In genomic region chr12:14384783-14385638, GRCh38 we compare ENCODE assay signal across 8 cellular contexts. TPM values are rescaled to one million over a fixed set of nuclear protein-coding genes. Genes with fewer than 3 reads are reported as not detected.
A peak's percentile ranks its signal among the peaks of the same experiment; 100 is the strongest.
DNase-seq lines count a peak whose midpoint lies in the region; ATAC-seq and TF ChIP-seq lines count a peak whose summit lies in the region.

No MANE protein-coding gene starts in this region.

- H3K9ac ChIP-seq in Karpas-422 (ENCODE audit: low read length) = peak overlapping the region; percentile 56

- H4K20me1 ChIP-seq in Karpas-422 (ENCODE audit: insufficient read depth, low read depth, low read length) = no peaks in the 10 kb centered on the region

- H3K4me1 ChIP-seq in Karpas-422 (ENCODE audit: low read length) (peaks cover 51% of the 10 kb centered on the region), adrenal gland (replicated peaks in 1 of 2) (peaks cover 17 to 53% of the 10 kb centered on the region in 2 donors), prostate gland (replicated peaks) (no peaks in the 10 kb centered on the region)

- 0 to 6% (median 1%) methylated on average over 2 of the region's 2 CpGs for WGBS in adrenal gland, 4 donors
- WGBS in prostate gland = 2% methylated on average over 2 of the region's 2 CpGs

- peak overlapping the region; percentile 90 for H3K27ac ChIP-seq in Karpas-422 (ENCODE audit: low read length)
- peak overlapping the region; percentile 27 to 79 (median 58) for H3K27ac ChIP-seq in adrenal gland
- H3K27ac ChIP-seq in prostate gland = peak overlapping the region; percentile 59 to 63

- H3K4me3 ChIP-seq in Karpas-422 (ENCODE audit: low read length) = peak overlapping the region; percentile 64
- H3K4me3 ChIP-seq in adrenal gland = peak overlapping the region in 2 of 4 donors; percentile 6 to 56
- H3K4me3 ChIP-seq in prostate gland = peak overlapping the region in 1 of 2 donors; percentile 18

- no peaks in the 10 kb centered on the region for H3K9me2 ChIP-seq in Karpas-422 (replicated peaks; ENCODE audit: insufficient read depth, low read length)

- H3K36me3 ChIP-seq in Karpas-422 (ENCODE audit: insufficient read depth, low read length) (peaks cover 22% of the 10 kb centered on the region; the same call in 1 of the 2 replicates), adrenal gland (replicated peaks in 1 of 2) (no peaks in the 10 kb centered on the region), prostate gland (no peaks in the 10 kb centered on the region)

- H2AFZ ChIP-seq in Karpas-422 (ENCODE audit: low read length) = 0 out of 2 replicates have a peak overlapping the region, but pooled peaks have one; percentile 40

- H3K9me3 ChIP-seq in Karpas-422 (ENCODE audit: low read length) = peaks cover under 1% of the 10 kb centered on the region; the same call in 1 of the 2 replicates
- H3K9me3 ChIP-seq in adrenal gland (replicated peaks in 1 of 3) = peaks cover 0 to 4% (median 0%) of the 10 kb centered on the region in 3 donors
- H3K9me3 ChIP-seq in prostate gland = no peaks in the 10 kb centered on the region

- peaks cover 81% of the 10 kb centered on the region for H3K79me2 ChIP-seq in Karpas-422 (ENCODE audit: low read length)

- TF ChIP-seq CTCF in adrenal gland (IDR thresholded peaks at IDR 0.05) (peak in 2 of 6 experiments; percentile 8 to 12), prostate gland (IDR thresholded peaks at IDR 0.05) (no peak)

- H3K27me3 ChIP-seq in Karpas-422 (ENCODE audit: low read length) = no peaks in the 10 kb centered on the region
- no peaks in the 10 kb centered on the region for H3K27me3 ChIP-seq in adrenal gland
- no peaks in the 10 kb centered on the region for H3K27me3 ChIP-seq in prostate gland (replicated peaks; ENCODE audit: insufficient read depth)

- intact Hi-C loops in adrenal gland (cut with DNase I) = no loop called here
- intact Hi-C loops in left cardiac atrium (cut with DNase I) = no loop called here
- intact Hi-C loops in prostate gland (cut with DNase I) = no loop called here

- peak in 1 of 2 donors; percentile 78 for TF ChIP-seq POLR2A in adrenal gland (IDR thresholded peaks at IDR 0.05)
- TF ChIP-seq POLR2A in prostate gland (IDR thresholded peaks at IDR 0.05) = no peak

- peak; percentile 88 for ATAC-seq in GM21825 (IDR thresholded peaks at IDR 0.05; ENCODE audit: unreplicated experiment)
- ATAC-seq in left cardiac atrium = peak; percentile 96 to 97

- DNase-seq in GM04503 (ENCODE audit: low read depth) (peak; percentile 75), Karpas-422 (peak; percentile 96), SHP77 (lab: John Stamatoyannopoulos, UW) (peak; percentile 78 to 79), adrenal gland (peak; percentile 45 to 79 (median 73)), left cardiac atrium (peak; percentile 29), prostate gland (ENCODE audit: low spot score) (peak; percentile 54), OCI-M2 (lab: John Stamatoyannopoulos, UW; ENCODE audit: unreplicated experiment) (no peak)

- peak overlapping the region; percentile 73 for H3K4me2 ChIP-seq in Karpas-422 (ENCODE audit: low read depth, low read length, poor library complexity, severe bottlenecking)

RNA-seq across cellular contexts. Expression of gene ATF7IP, which starts 19.5 kb away (rescaled TPM):
- 32.8 and 88.4 TPM in 2 replicates for total RNA-seq in Karpas-422 (2014; rRNA removed; shearing (Covaris generic); ENCODE audit: low replicate concordance)
- total RNA-seq in adrenal gland (100 to 1,000 TPM in 1 of 8 donors, 10 to 100 TPM in 7; 40.5 to 101 (median 54.7) TPM), left cardiac atrium (10 to 100 TPM; 55.0 to 59.4 TPM), prostate gland (10 to 100 TPM; 47.1 to 49.9 TPM)
- polyA plus RNA-seq in adrenal gland = 10 to 100 TPM in 2 of 3 donors, 1 to 10 TPM in 1; 8.5 to 34.7 (median 16.7) TPM
